In the genomic region with DNA sequence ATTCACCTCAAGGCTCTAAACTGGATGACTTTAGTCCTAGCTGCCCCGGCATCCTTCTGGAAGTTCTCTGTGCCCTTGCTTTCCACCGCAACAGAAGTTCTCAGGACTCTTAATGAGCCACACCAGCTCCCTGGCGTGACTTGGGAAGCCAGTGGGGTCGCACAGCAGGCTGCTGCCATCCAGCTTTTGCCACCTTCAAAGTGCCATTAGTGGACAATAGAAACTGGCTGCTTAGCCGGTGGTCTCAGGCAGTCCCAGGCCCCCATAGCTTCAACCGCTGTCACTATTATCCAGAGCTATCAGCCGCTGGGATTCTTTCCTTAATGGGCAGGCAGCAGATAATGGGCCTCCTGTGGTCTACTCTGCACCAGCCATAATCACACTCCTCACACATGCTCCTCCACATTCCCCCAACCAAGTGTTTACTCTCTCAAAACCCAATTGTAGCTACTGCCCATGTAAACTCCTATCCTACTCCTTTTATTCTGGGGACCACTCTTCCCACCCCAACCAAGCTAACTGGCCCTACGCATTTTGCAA, we compare ENCODE assay signal across 18 cellular contexts. TPM values are rescaled to one million over a fixed set of nuclear protein-coding genes. Genes with fewer than 3 reads are reported as not detected.
DNase-seq lines count a peak whose midpoint lies in the region; ATAC-seq and TF ChIP-seq lines count a peak whose summit lies in the region.
"Had no signal": no experiment of that assay in that cellular context is flagged by ENCODE, and none has a peak within 500 bp of the region (broad histone marks: within the 10 kb centered on the region; RNA-seq: fewer than 3 reads in every experiment).

No MANE protein-coding gene starts in this region.

- intact Hi-C loops in PC-3 (cut with micrococcal nuclease): no loop called here

- peaks cover 85% of the 10 kb centered on the region for H3K79me2 ChIP-seq in PC-3 (ENCODE audit: low read length)
- peaks cover 27% of the 10 kb centered on the region for H3K79me2 ChIP-seq in hepatocyte

- H3F3A ChIP-seq in PC-3 (ENCODE audit: low read length, unreplicated experiment): peaks cover 3% of the 10 kb centered on the region

- H4K20me1 ChIP-seq in PC-3 (ENCODE audit: low read length) (0 out of 2 replicates have a peak, but pooled peaks cover 4% of the 10 kb centered on the region), hepatocyte (ENCODE audit: insufficient read depth, poor library complexity, severe bottlenecking) (no peaks in the 10 kb centered on the region)

- H3K4me3 ChIP-seq in AG04450 (ENCODE audit: low read depth, low read length): no peak overlapping the region
- H3K4me3 ChIP-seq in PC-3 (ENCODE audit: low read length): no peak overlapping the region
- H3K4me3 ChIP-seq in hepatocyte: no peak overlapping the region
- no peak overlapping the region for H3K4me3 ChIP-seq in foreskin fibroblast (ENCODE audit: low read depth in 1 of 2, low read length in 2 of 2)
- H3K4me3 ChIP-seq: MG63 had no signal

- POLR2A ChIA-PET in AG04450 (lab: Yijun Ruan, JAX) (no interaction called here), PC-3 (lab: Charles Lee; ENCODE audit: unreplicated experiment) (no interaction called here)

- no peak overlapping the region for H2AFZ ChIP-seq in PC-3 (ENCODE audit: low read length)
- no peak overlapping the region for H2AFZ ChIP-seq in hepatocyte

- H3K27me3 ChIP-seq in AG04450 (ENCODE audit: control insufficient read depth, insufficient read depth, low read length): no peaks in the 10 kb centered on the region
- H3K27me3 ChIP-seq in PC-3 (ENCODE audit: low read length): no peaks in the 10 kb centered on the region
- H3K27me3 ChIP-seq in hepatocyte: no peaks in the 10 kb centered on the region
- H3K27me3 ChIP-seq: MG63 had no signal

- no peak for ATAC-seq in PC-3
- no peak for ATAC-seq in HG02571 (IDR thresholded peaks at IDR 0.05; ENCODE audit: unreplicated experiment)
- no peak for ATAC-seq in HG02840 (IDR thresholded peaks at IDR 0.05; ENCODE audit: low FRiP score, unreplicated experiment)

- 69% methylated on average over 8 of the region's 8 CpGs for WGBS in hepatocyte (ENCODE audit: low lambda C conversion rate, missing lambda C conversion rate)

- H3K9ac ChIP-seq in PC-3 (ENCODE audit: low read length): no peak overlapping the region
- H3K9ac ChIP-seq: KMS-11 had no signal

- H3K4me1 ChIP-seq in PC-3 (ENCODE audit: insufficient read depth, low read length) (peaks cover 49% of the 10 kb centered on the region), hepatocyte (ENCODE audit: insufficient read depth) (peaks cover 52% of the 10 kb centered on the region)

- H3K4me2 ChIP-seq in PC-3 (ENCODE audit: low read length) (no peak overlapping the region), hepatocyte (no peak overlapping the region)
- H3K4me2 ChIP-seq: KMS-11 had no signal

- CTCF ChIA-PET in AG04450 (lab: Charles Lee) (interaction anchor here (1.0 to 3.2 kb wide), 3 partner anchors 64 to 115 kb away, joined by 3 to 13 read pairs (median 4); no protein-coding TSS in a partner anchor), PC-3 (lab: Charles Lee) (no interaction called here)

- DNase-seq in AG04450 (ENCODE audit: low read depth, low spot score) (no peak), PC-3 (no peak), hepatocyte (ENCODE audit: low spot score) (no peak), retina (peak; percentile 79), foreskin fibroblast (no peak)
- DNase-seq: AML-193, Caco-2, HCEC 1CT, NCI-H1092 treated with DMSO at 0.1 percent for 48 hours, NCI-H1694, NCI-H2107, NCI-H345, NCI-H526 treated with DMSO at 0.1 percent for 48 hours, OCI-M1 had no signal

- H3K27ac ChIP-seq in AG04450 (ENCODE audit: low read depth, low read length) (peak overlapping the region; percentile 11), PC-3 (ENCODE audit: low read length) (peak overlapping the region; percentile 90; the same call in 1 of the 2 replicates), hepatocyte (peak overlapping the region; percentile 89)
- H3K27ac ChIP-seq: KMS-11 had no signal

- peaks cover 4% of the 10 kb centered on the region; the same call in 1 of the 2 replicates for H3K36me3 ChIP-seq in PC-3 (ENCODE audit: low read depth, low read length)
- H3K36me3 ChIP-seq in hepatocyte (replicated peaks; ENCODE audit: insufficient read depth, low read depth): no peaks in the 10 kb centered on the region
- H3K36me3 ChIP-seq: MG63 had no signal

- no TSS peak for BruUV-seq in PC-3 (replicated peaks; lab: Mats Ljungman, UMichigan)

- H3K9me3 ChIP-seq in AG04450 (ENCODE audit: control insufficient read depth, insufficient read depth, low read length): no peaks in the 10 kb centered on the region; the same call in 1 of the 2 replicates
- H3K9me3 ChIP-seq in PC-3 (ENCODE audit: low read length): no peaks in the 10 kb centered on the region
- H3K9me3 ChIP-seq in hepatocyte (ENCODE audit: low read depth): no peaks in the 10 kb centered on the region
- H3K9me3 ChIP-seq: Caco-2, MG63 had no signal

- H3K9me2 ChIP-seq in PC-3 (replicated peaks; ENCODE audit: low read length) (no peaks in the 10 kb centered on the region), hepatocyte (replicated peaks; ENCODE audit: insufficient read depth) (no peaks in the 10 kb centered on the region)

- TF ChIP-seq CTCF in AG04450 (IDR thresholded peaks at IDR 0.05; ENCODE audit: low read depth, low read length) (no peak), PC-3 (conservative IDR thresholded peaks at IDR 0.05; ENCODE audit: low read depth, low read length) (no peak), hepatocyte (IDR thresholded peaks at IDR 0.05; ENCODE audit: poor library complexity) (no peak), foreskin fibroblast (IDR thresholded peaks at IDR 0.05; ENCODE audit: low read depth, low read length) (no peak)

RNA-seq across cellular contexts. Expression of a gene that starts 37.3 kb away (rescaled TPM):
- polyA plus RNA-seq in AG04450 (2011; rRNA removed) (6.8 and 7.7 TPM in 2 replicates), hepatocyte (12.4 and 14.3 TPM in 2 replicates)
- polyA minus RNA-seq in AG04450 (2011; rRNA and poly(A)+ RNA removed): 6.6 and 6.9 TPM in 2 replicates
- total RNA-seq in PC-3 (2014; rRNA removed) (53.8 and 64.3 TPM in 2 replicates), hepatocyte (14.3 and 31.5 TPM in 2 replicates)

Comparison
In these comparisons a context has a peak if more than half of its experiments do, and no peak if none do; other contexts are left out.
1. H3K27ac ChIP-seq: peak in every context shown above with its lines; median percentile 90 in PC-3; 89 in hepatocyte; 11 in AG04450.